ENCODE assay signal across 9 cellular contexts in genomic region chr17:76529224-76529642, GRCh38. TPM values are rescaled to one million over a fixed set of nuclear protein-coding genes. Genes with fewer than 3 reads are reported as not detected.
DNase-seq lines count a peak whose midpoint lies in the region; ATAC-seq, FAIRE-seq and TF ChIP-seq lines count a peak whose summit lies in the region.
"Had no signal": no experiment of that assay in that cellular context is flagged by ENCODE, and none has a peak within 500 bp of the region (broad histone marks: within the 10 kb centered on the region; RNA-seq: fewer than 3 reads in every experiment).

No MANE protein-coding gene starts in this region.

- FAIRE-seq in pancreas (lab: Jason Lieb, UNC) = no peak

- no peaks in the 10 kb centered on the region for H3K9me3 Mint-ChIP-seq in stimulated activated effector memory CD8-positive, alpha-beta T cell treated with anti-CD3 and anti-CD28 coated beads, Interleukin-12 subunit alpha, Interleukin-12 subunit beta, amount 100 ng/mL, for 72 hours

- H3K27ac ChIP-seq in RWPE2 (ENCODE audit: poor library complexity, severe bottlenecking) = peak overlapping the region; percentile 89
- peak overlapping the region in 3 of 4 donors; percentile 28 to 62 (median 41) for H3K27ac ChIP-seq in pancreas

- H3K27me3 ChIP-seq in RWPE2 (ENCODE audit: insufficient read depth, poor library complexity, severe bottlenecking) = no peaks in the 10 kb centered on the region
- no peaks in the 10 kb centered on the region for H3K27me3 ChIP-seq in pancreas

- intact Hi-C loops in pancreas (cut with DNase I) = loop anchor here in 1 of 3 donors (10.0 kb wide), 1 partner anchor 96 kb away; no protein-coding TSS in a partner anchor

- H3K36me3 Mint-ChIP-seq in stimulated activated effector memory CD8-positive, alpha-beta T cell treated with anti-CD3 and anti-CD28 coated beads, Interleukin-12 subunit alpha, Interleukin-12 subunit beta, amount 100 ng/mL, for 72 hours = no peaks in the 10 kb centered on the region

- H3K27ac Mint-ChIP-seq in stimulated activated effector memory CD8-positive, alpha-beta T cell treated with anti-CD3 and anti-CD28 coated beads, Interleukin-12 subunit alpha, Interleukin-12 subunit beta, amount 100 ng/mL, for 72 hours = no peak overlapping the region

- peaks cover 12% of the 10 kb centered on the region; the same call in 1 of the 2 replicates for H3K36me3 ChIP-seq in RWPE2 (ENCODE audit: low read depth)
- H3K36me3 ChIP-seq in pancreas = no peaks in the 10 kb centered on the region

- ATAC-seq in RWPE2 (ENCODE audit: low read depth) = peak; percentile 35
- ATAC-seq in pancreas = peak in 3 of 4 donors; percentile 35 to 67 (median 40)
- no peak for ATAC-seq in stimulated activated effector memory CD8-positive, alpha-beta T cell treated with anti-CD3 and anti-CD28 coated beads, Interleukin-12 subunit alpha, Interleukin-12 subunit beta, amount 100 ng/mL, for 72 hours

- peaks cover 20% of the 10 kb centered on the region for H3K4me1 Mint-ChIP-seq in stimulated activated effector memory CD8-positive, alpha-beta T cell treated with anti-CD3 and anti-CD28 coated beads, Interleukin-12 subunit alpha, Interleukin-12 subunit beta, amount 100 ng/mL, for 72 hours

- H3K9me3 ChIP-seq in RWPE2 (ENCODE audit: severe bottlenecking) (no peaks in the 10 kb centered on the region), pancreas (no peaks in the 10 kb centered on the region)

- no peak overlapping the region for H3K4me3 ChIP-seq in RWPE2 (ENCODE audit: severe bottlenecking)
- H3K4me3 ChIP-seq in fibroblast of the aortic adventitia (ENCODE audit: low read depth, low read length) = peak overlapping the region; percentile 40
- no peak overlapping the region for H3K4me3 ChIP-seq in pancreas

- TF ChIP-seq CTCF in RWPE2 (IDR thresholded peaks at IDR 0.05; ENCODE audit: poor library complexity, severe bottlenecking) (no peak), fibroblast of the aortic adventitia (IDR thresholded peaks at IDR 0.05; ENCODE audit: insufficient read depth, low read length) (peak; percentile 26), pancreas (IDR thresholded peaks at IDR 0.05) (no peak)

- H3K4me3 Mint-ChIP-seq in stimulated activated effector memory CD8-positive, alpha-beta T cell treated with anti-CD3 and anti-CD28 coated beads, Interleukin-12 subunit alpha, Interleukin-12 subunit beta, amount 100 ng/mL, for 72 hours = no peak overlapping the region

- WGBS in pancreas, 2 donors = 41 to 58% methylated on average over 9 of the region's 9 CpGs

- DNase-seq in C1 segment of cervical spinal cord (lab: John Stamatoyannopoulos, UW) = peak in 9 of 14 donors; percentile 40 to 87 (median 63)
- DNase-seq in RWPE2 (ENCODE audit: low spot score) = no peak
- peak; percentile 97 for DNase-seq in fibroblast of the aortic adventitia (ENCODE audit: low read depth)
- no peak for DNase-seq in pancreas
- no peak for DNase-seq in activated effector memory CD4-positive, alpha-beta T cell treated with Interleukin-2 at 50 U/mL for 16 hours
- no peak for DNase-seq in NCI-H345 treated with DMSO at 0.1 percent for 48 hours (lab: John Stamatoyannopoulos, UW; ENCODE audit: unreplicated experiment)
- DNase-seq in stimulated activated effector memory CD8-positive, alpha-beta T cell treated with anti-CD3 and anti-CD28 coated beads, Interleukin-12 subunit alpha, Interleukin-12 subunit beta, amount 100 ng/mL, for 72 hours (ENCODE audit: low spot score in 2 of 2) = no peak
- DNase-seq in D341Med (ENCODE audit: low spot score) = no peak
- DNase-seq: NCI-H82 had no signal

- H3K4me1 ChIP-seq in RWPE2 (ENCODE audit: insufficient read depth, poor library complexity, severe bottlenecking) = peaks cover 66% of the 10 kb centered on the region
- peaks cover 7 to 10% (median 9%) of the 10 kb centered on the region in 3 donors for H3K4me1 ChIP-seq in pancreas

RNA-seq across cellular contexts. Expression of gene CYGB, which starts 8.3 kb away (rescaled TPM):
- total RNA-seq in fibroblast of the aortic adventitia (ENCODE audit: low replicate concordance) (25.9 and 35.2 TPM in 2 replicates), pancreas (10 to 100 TPM in 1 of 6 donors, 1 to 10 TPM in 5; 2.6 to 15.7 (median 6.5) TPM)
- 10 to 100 TPM in 1 of 2 donors, 1 to 10 TPM in 1; 9.8 to 10.3 TPM for polyA plus RNA-seq in pancreas

RNA-seq across cellular contexts. Expression of gene PRCD, which starts 10.6 kb away (rescaled TPM):
- total RNA-seq in fibroblast of the aortic adventitia (ENCODE audit: low replicate concordance) = 4.2 and 9.4 TPM in 2 replicates
- total RNA-seq in pancreas = 1 to 10 TPM in 2 of 6 donors, under 1 TPM in 4; 0.55 to 3.0 (median 0.84) TPM
- 1 to 10 TPM; 5.2 to 7.3 TPM for polyA plus RNA-seq in pancreas

RNA-seq across cellular contexts. Expression of gene RHBDF2, which starts 28.0 kb away (rescaled TPM):
- total RNA-seq in fibroblast of the aortic adventitia (ENCODE audit: low replicate concordance) (1.4 and 2.6 TPM in 2 replicates), pancreas (10 to 100 TPM; 19.0 to 50.1 (median 22.4) TPM)
- 10 to 100 TPM; 18.0 to 41.8 TPM for polyA plus RNA-seq in pancreas

RNA-seq across cellular contexts. Expression of gene ST6GALNAC2, which starts 56.4 kb away (rescaled TPM):
- 0.63 TPM in 1 of 2 replicates, not detected in the other for total RNA-seq in fibroblast of the aortic adventitia (ENCODE audit: low replicate concordance)
- total RNA-seq in pancreas = 10 to 100 TPM in 1 of 6 donors, 1 to 10 TPM in 5; 5.0 to 11.4 (median 5.9) TPM
- 10 to 100 TPM in 1 of 2 donors, 1 to 10 TPM in 1; 8.1 to 15.0 TPM for polyA plus RNA-seq in pancreas

Comparison
In these comparisons a context has a peak if more than half of its experiments do, and no peak if none do; other contexts are left out.
1. DNase-seq: peak in C1 segment of cervical spinal cord (9 of 14) and fibroblast of the aortic adventitia (single experiment); none in RWPE2 (single experiment), pancreas (0 of 6), activated effector memory CD4-positive, alpha-beta T cell treated with Interleukin-2 at 50 U/mL for 16 hours (single experiment), NCI-H345 treated with DMSO at 0.1 percent for 48 hours (single experiment), stimulated activated effector memory CD8-positive, alpha-beta T cell treated with anti-CD3 and anti-CD28 coated beads, Interleukin-12 subunit alpha, Interleukin-12 subunit beta, amount 100 ng/mL, for 72 hours (0 of 2) and D341Med (single experiment).